Comparison of ENCODE assay signal across 1 cellular context in genomic region chr7:92092210-92092609, GRCh38.
TF ChIP-seq lines count a peak whose summit lies in the region.

No MANE protein-coding gene starts in this region.

TF ChIP-seq in IMR-90, 13 proteins besides CTCF, POLR2A, EP300 and RAD21 (continued from another document):
- TF ChIP-seq ELK1 (IDR thresholded peaks at IDR 0.05; ENCODE audit: borderline replicate concordance, low read depth, low read length) = no peak
- no peak for TF ChIP-seq RCOR1 (IDR thresholded peaks at IDR 0.05; ENCODE audit: insufficient replicate concordance, low read length)
TF ChIP-seq in IMR-90: peak in this region for 0.
